ENCODE assay signal across 16 cellular contexts in genomic region chr3:118480101-118480860, GRCh38.
DNase-seq lines count a peak whose midpoint lies in the region; ATAC-seq and TF ChIP-seq lines count a peak whose summit lies in the region.
"Had no signal": no experiment of that assay in that cellular context is flagged by ENCODE, and none has a peak within 500 bp of the region (broad histone marks: within the 10 kb centered on the region; RNA-seq: fewer than 3 reads in every experiment).

No MANE protein-coding gene starts in this region.

- H3K79me2 ChIP-seq in neural cell (replicated peaks; ENCODE audit: insufficient read depth, low read length), result no peaks in the 10 kb centered on the region

- H3K27ac ChIP-seq in HUES48 (ENCODE audit: low read depth, low read length) (peak overlapping the region; percentile 85), neural cell (ENCODE audit: low read length) (peak overlapping the region; percentile 37), heart right ventricle (no peak overlapping the region)
- H3K27ac ChIP-seq: colonic mucosa had no signal

- H3K9ac ChIP-seq in HUES48 (ENCODE audit: low read depth, low read length) (peak overlapping the region; percentile 45; the same call in 1 of the 2 replicates), neural cell (ENCODE audit: low read length) (no peak overlapping the region)

- H3K27me3 ChIP-seq in HUES48 (ENCODE audit: control insufficient read depth, insufficient read depth, low read length) (no peaks in the 10 kb centered on the region), neural cell (ENCODE audit: insufficient read depth, low read depth, low read length) (no peaks in the 10 kb centered on the region), heart right ventricle (peaks cover 0 to 3% (median 0%) of the 10 kb centered on the region in 7 donors)
- H3K27me3 ChIP-seq: BE2C, colonic mucosa had no signal

- H3K9me3 ChIP-seq in HUES48 (ENCODE audit: control insufficient read depth, insufficient read depth, low read length) (no peaks in the 10 kb centered on the region), neural cell (ENCODE audit: low read length) (no peaks in the 10 kb centered on the region), heart right ventricle (peaks cover 0 to 4% (median 0%) of the 10 kb centered on the region in 11 donors)
- H3K9me3 ChIP-seq: BE2C, colonic mucosa had no signal

- peaks cover 47% of the 10 kb centered on the region for H3K4me1 ChIP-seq in HUES48 (ENCODE audit: control insufficient read depth, insufficient read depth, low read length)
- H3K4me1 ChIP-seq in heart right ventricle, result no peaks in the 10 kb centered on the region
- H3K4me1 ChIP-seq: BE2C, colonic mucosa had no signal

- peak overlapping the region; percentile 33; the same call in 1 of the 2 replicates for H3K4me3 ChIP-seq in HUES48 (ENCODE audit: low read depth, low read length)
- no peak overlapping the region for H3K4me3 ChIP-seq in neural cell (ENCODE audit: low read length)
- no peak overlapping the region for H3K4me3 ChIP-seq in heart right ventricle
- H3K4me3 ChIP-seq: colonic mucosa had no signal

- no peaks in the 10 kb centered on the region for H4K20me1 ChIP-seq in neural cell (ENCODE audit: insufficient read depth)

- intact Hi-C loops in heart right ventricle (cut with DNase I), result no loop called here

- ATAC-seq in GM18867 (IDR thresholded peaks at IDR 0.05; ENCODE audit: unreplicated experiment) (peak; percentile 75), HG02763 (IDR thresholded peaks at IDR 0.05; ENCODE audit: unreplicated experiment) (peak; percentile 46), heart right ventricle (no peak)
- ATAC-seq: left lobe of liver had no signal

- H3K36me3 ChIP-seq in HUES48 (ENCODE audit: control insufficient read depth, insufficient read depth, low read length), result no peaks in the 10 kb centered on the region
- no peaks in the 10 kb centered on the region for H3K36me3 ChIP-seq in neural cell (ENCODE audit: insufficient read depth, low read length)
- H3K36me3 ChIP-seq in heart right ventricle, result no peaks in the 10 kb centered on the region
- H3K36me3 ChIP-seq: BE2C, colonic mucosa had no signal

- no peak overlapping the region for H2AFZ ChIP-seq in neural cell (ENCODE audit: low read depth, low read length)

- no peak for TF ChIP-seq RAD21 in neural cell (conservative IDR thresholded peaks at IDR 0.05)

- H3K4me2 ChIP-seq in neural cell (ENCODE audit: low read length), result peak overlapping the region; percentile 32

- TF ChIP-seq EP300 in neural cell (conservative IDR thresholded peaks at IDR 0.05; ENCODE audit: poor library complexity, severe bottlenecking), result no peak

- TF ChIP-seq CTCF in neural cell (IDR thresholded peaks at IDR 0.05; ENCODE audit: poor library complexity, severe bottlenecking) (no peak), heart right ventricle (IDR thresholded peaks at IDR 0.05) (no peak)

- no peaks in the 10 kb centered on the region for H3F3A ChIP-seq in neural cell (ENCODE audit: insufficient read depth, low read length, poor library complexity, severe bottlenecking)

- DNase-seq in NCI-H2081 treated with DMSO at 0.1 percent for 48 hours (lab: John Stamatoyannopoulos, UW) (no peak), heart right ventricle (no peak), putamen (ENCODE audit: low spot score) (no peak)
- DNase-seq: activated CD4-positive, alpha-beta T cell treated with anti-CD3 and anti-CD28 coated beads, Interleukin-2, amount 50 U/mL, for 48 hours; BE2C; colonic mucosa; GDM1; midbrain; NCI-H1048; NCI-H2171; NCI-H774 had no signal

- H3K9me2 ChIP-seq in neural cell (ENCODE audit: insufficient read depth, low read length), result no peaks in the 10 kb centered on the region

- 57% methylated on average over 4 of the region's 4 CpGs for WGBS in heart right ventricle, 2 donors

TF ChIP-seq in neural cell, 6 proteins besides CTCF, POLR2A, EP300 and RAD21:
- no peak for TF ChIP-seq REST (IDR thresholded peaks at IDR 0.05; ENCODE audit: borderline replicate concordance)
TF ChIP-seq in neural cell: peak in this region for 0.

Comparison
In these comparisons a context has a peak if more than half of its experiments do, and no peak if none do; other contexts are left out.
1. ATAC-seq: peak in GM18867 (single experiment) and HG02763 (single experiment); none in heart right ventricle (0 of 8).
2. H3K27ac ChIP-seq: peak in HUES48 (single experiment) and neural cell (single experiment); none in heart right ventricle (0 of 10).